In the genomic region with DNA sequence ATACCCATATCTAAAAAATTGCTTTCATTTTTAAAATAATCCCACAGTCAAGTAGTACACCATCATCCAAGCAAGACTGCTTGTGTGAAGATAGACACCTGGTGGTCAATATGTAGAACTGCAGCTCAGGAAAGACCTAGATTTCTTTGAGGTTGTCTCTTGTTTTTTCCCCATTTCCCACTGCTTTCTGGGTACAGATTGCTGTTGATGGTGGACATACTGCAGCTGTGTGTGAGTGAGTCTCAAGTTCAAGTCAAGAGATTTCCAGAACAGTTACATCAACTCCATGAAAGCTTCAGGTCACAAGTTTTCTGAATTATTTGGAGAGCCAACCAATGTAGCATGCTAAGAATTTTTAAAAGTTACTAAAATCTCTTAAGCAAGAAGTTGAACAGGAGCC, we compare ENCODE assay signal across 8 cellular contexts.
DNase-seq lines count a peak whose midpoint lies in the region; ATAC-seq and TF ChIP-seq lines count a peak whose summit lies in the region.

No MANE protein-coding gene starts in this region.

- no peaks in the 10 kb centered on the region for H3K79me2 ChIP-seq in DND-41 (ENCODE audit: insufficient read depth, low read length)

- TF ChIP-seq CTCF in DND-41 (IDR thresholded peaks at IDR 0.05; ENCODE audit: borderline replicate concordance, extremely low read depth, low read length, poor library complexity, severe bottlenecking) (peak; percentile 93), LNCaP clone FGC (IDR thresholded peaks at IDR 0.05; ENCODE audit: control insufficient read depth, extremely low read depth, insufficient read depth) (peak; percentile 82), epithelial cell of proximal tubule (conservative IDR thresholded peaks at IDR 0.05; ENCODE audit: low read depth, low read length) (peak; percentile 92)

- H3K9me3 ChIP-seq in DND-41 (ENCODE audit: insufficient read depth, low read length, severe bottlenecking) = no peaks in the 10 kb centered on the region

- POLR2A ChIA-PET in naive thymus-derived CD8-positive, alpha-beta T cell (lab: Charles Lee) = interaction anchor here (0.6 kb wide), 1 partner anchor 315 kb away, joined by 4 read pairs; no protein-coding TSS in a partner anchor

- no peaks in the 10 kb centered on the region for H3K9me3 Mint-ChIP-seq in naive thymus-derived CD8-positive, alpha-beta T cell

- peaks cover 0 to 25% (median 4%) of the 10 kb centered on the region in 4 donors for H3K4me1 Mint-ChIP-seq in naive thymus-derived CD8-positive, alpha-beta T cell

- H3K4me3 Mint-ChIP-seq in naive thymus-derived CD8-positive, alpha-beta T cell = no peak overlapping the region

- H3K4me1 ChIP-seq in DND-41 (ENCODE audit: insufficient read depth, low read length) = no peaks in the 10 kb centered on the region

- H3K27ac Mint-ChIP-seq in naive thymus-derived CD8-positive, alpha-beta T cell = peak overlapping the region in 1 of 10 donors; percentile 45

- no peak overlapping the region for H3K9ac ChIP-seq in DND-41 (ENCODE audit: low read depth, low read length)

- no peak overlapping the region for H2AFZ ChIP-seq in DND-41 (ENCODE audit: low read depth, low read length)

- H3K27me3 ChIP-seq in DND-41 (ENCODE audit: insufficient read depth, low read length, poor library complexity) = no peaks in the 10 kb centered on the region

- H3K27me3 Mint-ChIP-seq in naive thymus-derived CD8-positive, alpha-beta T cell = peaks cover 2 to 19% (median 5%) of the 10 kb centered on the region in 5 donors

- no peaks in the 10 kb centered on the region for H4K20me1 ChIP-seq in DND-41 (ENCODE audit: insufficient read depth, low read length)

- ATAC-seq in DND-41 (ENCODE audit: insufficient read depth, low read depth) (peak; percentile 83), GM21576 (IDR thresholded peaks at IDR 0.05; ENCODE audit: unreplicated experiment) (peak; percentile 45), HG03432 (IDR thresholded peaks at IDR 0.05; ENCODE audit: unreplicated experiment) (no peak)
- peak; percentile 63 to 70 for ATAC-seq in naive thymus-derived CD8-positive, alpha-beta T cell

- H3K27ac ChIP-seq in DND-41 (ENCODE audit: low read length) = no peak overlapping the region

- no peaks in the 10 kb centered on the region for H3K36me3 ChIP-seq in DND-41 (ENCODE audit: insufficient read depth, low read length)

- H3K36me3 Mint-ChIP-seq in naive thymus-derived CD8-positive, alpha-beta T cell = no peaks in the 10 kb centered on the region

- H3K4me2 ChIP-seq in DND-41 (ENCODE audit: insufficient read depth, low read length) = no peak overlapping the region

- no peak overlapping the region for H3K4me3 ChIP-seq in DND-41 (ENCODE audit: low read depth in 1 of 2, low read length in 2 of 2)
- H3K4me3 ChIP-seq in LNCaP clone FGC (ENCODE audit: low read depth, low read length) = no peak overlapping the region
- H3K4me3 ChIP-seq in epithelial cell of proximal tubule (ENCODE audit: low read depth, low read length) = no peak overlapping the region

- no peak for DNase-seq in DND-41
- DNase-seq in LNCaP clone FGC (ENCODE audit: low read depth) = peak; percentile 10
- DNase-seq in SIG-M5 treated with dmso at 0.1 percent for 504 hours (lab: John Stamatoyannopoulos, UW; ENCODE audit: unreplicated experiment) = peak; percentile 70
- no peak for DNase-seq in epithelial cell of proximal tubule (ENCODE audit: low read depth)
- peak in 3 of 10 donors; percentile 40 to 45 (median 42) for DNase-seq in naive thymus-derived CD8-positive, alpha-beta T cell
- DNase-seq in NCI-H187 treated with DMSO at 0.1 percent for 48 hours (lab: John Stamatoyannopoulos, UW) = no peak

Comparison
In these comparisons a context has a peak if more than half of its experiments do, and no peak if none do; other contexts are left out.
1. DNase-seq: peak in LNCaP clone FGC (single experiment) and SIG-M5 treated with dmso at 0.1 percent for 504 hours (single experiment); none in DND-41 (single experiment), epithelial cell of proximal tubule (single experiment) and NCI-H187 treated with DMSO at 0.1 percent for 48 hours (single experiment).
2. Peak in every context shown above with its lines, with median percentiles within 50 percentile points of each other: CTCF ChIP-seq.